Comparison of ENCODE assay signal across 17 cellular contexts in the genomic region with DNA sequence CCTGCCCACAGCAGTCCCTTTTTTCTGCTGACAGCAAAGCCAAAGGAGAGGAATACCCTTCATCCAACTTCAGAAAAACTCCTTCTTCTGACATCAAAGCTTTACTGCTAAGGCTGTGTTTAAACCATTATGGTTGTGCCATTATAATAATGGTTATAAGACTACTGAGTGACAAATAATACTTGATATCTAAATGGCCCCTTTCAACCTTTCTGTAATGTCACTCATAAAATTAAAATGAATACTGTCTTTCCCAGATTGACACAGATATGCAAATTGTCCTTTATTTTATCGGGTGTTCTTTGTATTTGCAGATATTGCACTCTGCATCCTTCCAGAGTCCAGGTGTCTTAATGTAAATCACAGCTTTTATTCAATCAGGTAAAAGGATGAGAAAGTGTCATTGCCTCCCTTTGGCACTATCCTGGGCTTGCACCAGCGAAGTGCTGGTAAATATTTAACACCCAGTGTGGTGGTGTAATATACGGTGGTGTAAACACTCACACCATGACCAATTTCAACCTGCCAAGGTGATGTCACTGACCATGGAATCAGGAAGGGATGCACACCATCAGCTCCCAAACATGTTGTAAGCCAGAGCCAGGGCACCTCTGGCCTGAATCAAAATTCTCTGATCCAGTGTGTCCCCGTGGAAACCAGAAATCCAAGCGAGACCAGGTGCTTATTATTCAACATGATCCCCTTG.
DNase-seq lines count a peak whose midpoint lies in the region; ATAC-seq, FAIRE-seq and TF ChIP-seq lines count a peak whose summit lies in the region.
"Had no signal": no experiment of that assay in that cellular context is flagged by ENCODE, and none has a peak within 500 bp of the region (broad histone marks: within the 10 kb centered on the region; RNA-seq: fewer than 3 reads in every experiment).

No MANE protein-coding gene starts in this region.

- TF ChIP-seq EP300 in HepG2 (IDR thresholded peaks at IDR 0.05; ENCODE audit: low read depth in 2 of 2, low read length in 2 of 2) = no peak
- no peak for TF ChIP-seq EP300 in HepG2 (CRISPR knock-in tag; IDR thresholded peaks at IDR 0.05; ENCODE audit: borderline replicate concordance)

- WGBS in right lobe of liver (ENCODE audit: insufficient coverage, low coverage, low lambda C conversion rate, missing lambda C conversion rate) = 38% methylated on average over 5 of the region's 5 CpGs
- 3% methylated on average over 5 of the region's 5 CpGs for WGBS in HepG2 (ENCODE audit: low lambda C conversion rate)

- TF ChIP-seq POLR2A in right lobe of liver (IDR thresholded peaks at IDR 0.05) (no peak), HepG2 (IDR thresholded peaks at IDR 0.05; ENCODE audit: insufficient read depth in 1 of 2, low read depth in 2 of 2, low read length in 2 of 2) (no peak)

- H3K9me3 ChIP-seq in right lobe of liver = no peaks in the 10 kb centered on the region
- no peaks in the 10 kb centered on the region for H3K9me3 ChIP-seq in HepG2 (ENCODE audit: low read length)
- no peaks in the 10 kb centered on the region for H3K9me3 ChIP-seq in MG63
- H3K9me3 ChIP-seq: BLaER1 treated with 17β-estradiol and CSF1 and Interleukin-3, amounts not matched to agents 10 nM and 100 nM had no signal

- H3K79me2 ChIP-seq in HepG2 (ENCODE audit: insufficient read depth, low read length) = no peaks in the 10 kb centered on the region

- no peak overlapping the region for H3K4me2 ChIP-seq in HepG2 (ENCODE audit: low read depth, low read length)
- H3K4me2 ChIP-seq: BLaER1 treated with 17β-estradiol and CSF1 and Interleukin-3, amounts not matched to agents 10 nM and 100 nM had no signal

- H3K4me1 ChIP-seq in right lobe of liver (no peaks in the 10 kb centered on the region), HepG2 (ENCODE audit: insufficient read depth, low read length) (no peaks in the 10 kb centered on the region)
- H3K4me1 ChIP-seq: BLaER1 treated with 17β-estradiol and CSF1 and Interleukin-3, amounts not matched to agents 10 nM and 100 nM had no signal

- DNase-seq in right lobe of liver = no peak
- no peak for DNase-seq in HepG2 (ENCODE audit: low spot score)
- DNase-seq in RCC 7860 (ENCODE audit: low spot score) = peak; percentile 3
- peak; percentile 28 for DNase-seq in kidney epithelial cell (ENCODE audit: low read depth)
- no peak for DNase-seq in NCI-H82 treated with DMSO at 0.1 percent for 48 hours (lab: John Stamatoyannopoulos, UW; ENCODE audit: unreplicated experiment)
- no peak for DNase-seq in MG63
- no peak for DNase-seq in D341Med (ENCODE audit: low spot score)
- no peak for DNase-seq in RPMI8226
- DNase-seq: 8988T; CD4-positive, CD25-positive, alpha-beta regulatory T cell; DMS153; GF-D8; HCEC 1CT; HFFc6 had no signal

- TF ChIP-seq RAD21 in HepG2 (CRISPR knock-in tag; IDR thresholded peaks at IDR 0.05) = no peak

- FAIRE-seq in HepG2 (lab: Jason Lieb, UNC) = no peak
- FAIRE-seq in RCC 7860 (lab: Jason Lieb, UNC) = no peak
- FAIRE-seq: D721Med, GM19239 had no signal

- H3K27me3 ChIP-seq in right lobe of liver = no peaks in the 10 kb centered on the region
- H3K27me3 ChIP-seq in HepG2 (ENCODE audit: control insufficient read depth in 1 of 2, insufficient read depth in 2 of 2, low read length in 2 of 2) = no peaks in the 10 kb centered on the region
- H3K27me3 ChIP-seq in kidney epithelial cell (ENCODE audit: control insufficient read depth, insufficient read depth, low read length) = no peaks in the 10 kb centered on the region
- no peaks in the 10 kb centered on the region for H3K27me3 ChIP-seq in MG63
- H3K27me3 ChIP-seq: BLaER1 treated with 17β-estradiol and CSF1 and Interleukin-3, amounts not matched to agents 10 nM and 100 nM had no signal

- POLR2A ChIA-PET in HepG2 (lab: Yijun Ruan, JAX) = no interaction called here

- TF ChIP-seq CTCF in right lobe of liver (IDR thresholded peaks at IDR 0.05) (no peak), HepG2 (CRISPR knock-in tag; IDR thresholded peaks at IDR 0.05) (no peak), kidney epithelial cell (IDR thresholded peaks at IDR 0.05; ENCODE audit: insufficient read depth, low read length, poor library complexity, severe bottlenecking) (no peak)

- H3K27ac ChIP-seq in right lobe of liver (no peak overlapping the region), HepG2 (ENCODE audit: extremely low read length, insufficient read depth, low read length) (no peak overlapping the region)
- H3K27ac ChIP-seq: BLaER1 treated with 17β-estradiol and CSF1 and Interleukin-3, amounts not matched to agents 10 nM and 100 nM had no signal

- H3K36me3 ChIP-seq in right lobe of liver (no peaks in the 10 kb centered on the region), HepG2 (replicated peaks in 1 of 2; ENCODE audit: control insufficient read depth in 1 of 2, insufficient read depth in 2 of 2, low read length in 2 of 2) (no peaks in the 10 kb centered on the region), kidney epithelial cell (ENCODE audit: control insufficient read depth, insufficient read depth, low read length) (no peaks in the 10 kb centered on the region), MG63 (no peaks in the 10 kb centered on the region)
- H3K36me3 ChIP-seq: BLaER1 treated with 17β-estradiol and CSF1 and Interleukin-3, amounts not matched to agents 10 nM and 100 nM had no signal

- CTCF ChIA-PET in HepG2 (lab: Yijun Ruan, JAX; ENCODE audit: low intra/inter-chr PET ratio, low total read pairs) = no interaction called here

- in situ Hi-C loops in HepG2 (cut with HindIII; ENCODE audit: extremely low pct_ligation_motif_present, low pct_unique_long_range_greater_than_20kb) = no loop called here

- H3K9ac ChIP-seq in HepG2 (ENCODE audit: insufficient read depth, low read depth, low read length) = no peak overlapping the region
- H3K9ac ChIP-seq: BLaER1 treated with 17β-estradiol and CSF1 and Interleukin-3, amounts not matched to agents 10 nM and 100 nM had no signal

- H2AFZ ChIP-seq in HepG2 (ENCODE audit: low read length) = no peak overlapping the region

- ATAC-seq in right lobe of liver (peak in 3 of 4 donors; percentile 61 to 98 (median 73)), HepG2 (no peak)

- no peaks in the 10 kb centered on the region; the same call in 1 of the 2 replicates for H4K20me1 ChIP-seq in HepG2 (ENCODE audit: insufficient read depth, low read length)
- H4K20me1 ChIP-seq: BLaER1 treated with 17β-estradiol and CSF1 and Interleukin-3, amounts not matched to agents 10 nM and 100 nM had no signal

- H3K4me3 ChIP-seq in right lobe of liver = no peak overlapping the region
- no peak overlapping the region for H3K4me3 ChIP-seq in HepG2 (replicated peaks in 1 of 3; ENCODE audit: insufficient read depth in 1 of 3, low read depth in 2 of 3, low read length in 3 of 3)
- no peak overlapping the region for H3K4me3 ChIP-seq in kidney epithelial cell (ENCODE audit: low read depth, low read length)
- H3K4me3 ChIP-seq in MG63 = no peak overlapping the region
- H3K4me3 ChIP-seq: BLaER1 treated with 17β-estradiol and CSF1 and Interleukin-3, amounts not matched to agents 10 nM and 100 nM had no signal

- no TSS peak for BruUV-seq in HepG2 (replicated peaks; lab: Mats Ljungman, UMichigan)

- intact Hi-C loops in right lobe of liver (cut with DNase I) (no loop called here), HepG2 (cut with micrococcal nuclease; ENCODE audit: unreplicated experiment) (no loop called here)

TF ChIP-seq in HepG2, 621 proteins besides CTCF, POLR2A, EP300 and RAD21 (continues in another document):
- no peak for TF ChIP-seq ZNF367 (CRISPR knock-in tag; IDR thresholded peaks at IDR 0.05; ENCODE audit: borderline replicate concordance)
- TF ChIP-seq, protein P1, sequence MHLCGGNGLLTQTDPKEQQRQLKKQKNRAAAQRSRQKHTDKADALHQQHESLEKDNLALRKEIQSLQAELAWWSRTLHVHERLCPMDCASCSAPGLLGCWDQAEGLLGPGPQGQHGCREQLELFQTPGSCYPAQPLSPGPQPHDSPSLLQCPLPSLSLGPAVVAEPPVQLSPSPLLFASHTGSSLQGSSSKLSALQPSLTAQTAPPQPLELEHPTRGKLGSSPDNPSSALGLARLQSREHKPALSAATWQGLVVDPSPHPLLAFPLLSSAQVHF (CRISPR knock-in tag; IDR thresholded peaks at IDR 0.05) = no peak
- TF ChIP-seq, protein P2, sequence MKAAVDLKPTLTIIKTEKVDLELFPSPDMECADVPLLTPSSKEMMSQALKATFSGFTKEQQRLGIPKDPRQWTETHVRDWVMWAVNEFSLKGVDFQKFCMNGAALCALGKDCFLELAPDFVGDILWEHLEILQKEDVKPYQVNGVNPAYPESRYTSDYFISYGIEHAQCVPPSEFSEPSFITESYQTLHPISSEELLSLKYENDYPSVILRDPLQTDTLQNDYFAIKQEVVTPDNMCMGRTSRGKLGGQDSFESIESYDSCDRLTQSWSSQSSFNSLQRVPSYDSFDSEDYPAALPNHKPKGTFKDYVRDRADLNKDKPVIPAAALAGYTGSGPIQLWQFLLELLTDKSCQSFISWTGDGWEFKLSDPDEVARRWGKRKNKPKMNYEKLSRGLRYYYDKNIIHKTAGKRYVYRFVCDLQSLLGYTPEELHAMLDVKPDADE (CRISPR knock-in tag; IDR thresholded peaks at IDR 0.05) = no peak
- TF ChIP-seq HDAC6 (IDR thresholded peaks at IDR 0.05; ENCODE audit: low read depth, low read length) = no peak
- no peak for TF ChIP-seq ZNF556 (CRISPR knock-in tag; IDR thresholded peaks at IDR 0.05; ENCODE audit: borderline replicate concordance)
- TF ChIP-seq, protein P3, sequence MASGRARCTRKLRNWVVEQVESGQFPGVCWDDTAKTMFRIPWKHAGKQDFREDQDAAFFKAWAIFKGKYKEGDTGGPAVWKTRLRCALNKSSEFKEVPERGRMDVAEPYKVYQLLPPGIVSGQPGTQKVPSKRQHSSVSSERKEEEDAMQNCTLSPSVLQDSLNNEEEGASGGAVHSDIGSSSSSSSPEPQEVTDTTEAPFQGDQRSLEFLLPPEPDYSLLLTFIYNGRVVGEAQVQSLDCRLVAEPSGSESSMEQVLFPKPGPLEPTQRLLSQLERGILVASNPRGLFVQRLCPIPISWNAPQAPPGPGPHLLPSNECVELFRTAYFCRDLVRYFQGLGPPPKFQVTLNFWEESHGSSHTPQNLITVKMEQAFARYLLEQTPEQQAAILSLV (CRISPR knock-in tag; IDR thresholded peaks at IDR 0.05; ENCODE audit: borderline replicate concordance) = no peak
- no peak for TF ChIP-seq ZEB1 (IDR thresholded peaks at IDR 0.05; ENCODE audit: insufficient replicate concordance, low read depth)
- TF ChIP-seq KLF6 (CRISPR knock-in tag; IDR thresholded peaks at IDR 0.05) = no peak

Comparison
In these comparisons a context has a peak if more than half of its experiments do, and no peak if none do; other contexts are left out.
1. DNase-seq: peak in RCC 7860 (single experiment) and kidney epithelial cell (single experiment); none in right lobe of liver (0 of 3), HepG2 (single experiment), NCI-H82 treated with DMSO at 0.1 percent for 48 hours (single experiment), MG63 (single experiment), D341Med (single experiment) and RPMI8226 (single experiment).